6 cellular contexts compared by ENCODE assay signal in the genomic region with DNA sequence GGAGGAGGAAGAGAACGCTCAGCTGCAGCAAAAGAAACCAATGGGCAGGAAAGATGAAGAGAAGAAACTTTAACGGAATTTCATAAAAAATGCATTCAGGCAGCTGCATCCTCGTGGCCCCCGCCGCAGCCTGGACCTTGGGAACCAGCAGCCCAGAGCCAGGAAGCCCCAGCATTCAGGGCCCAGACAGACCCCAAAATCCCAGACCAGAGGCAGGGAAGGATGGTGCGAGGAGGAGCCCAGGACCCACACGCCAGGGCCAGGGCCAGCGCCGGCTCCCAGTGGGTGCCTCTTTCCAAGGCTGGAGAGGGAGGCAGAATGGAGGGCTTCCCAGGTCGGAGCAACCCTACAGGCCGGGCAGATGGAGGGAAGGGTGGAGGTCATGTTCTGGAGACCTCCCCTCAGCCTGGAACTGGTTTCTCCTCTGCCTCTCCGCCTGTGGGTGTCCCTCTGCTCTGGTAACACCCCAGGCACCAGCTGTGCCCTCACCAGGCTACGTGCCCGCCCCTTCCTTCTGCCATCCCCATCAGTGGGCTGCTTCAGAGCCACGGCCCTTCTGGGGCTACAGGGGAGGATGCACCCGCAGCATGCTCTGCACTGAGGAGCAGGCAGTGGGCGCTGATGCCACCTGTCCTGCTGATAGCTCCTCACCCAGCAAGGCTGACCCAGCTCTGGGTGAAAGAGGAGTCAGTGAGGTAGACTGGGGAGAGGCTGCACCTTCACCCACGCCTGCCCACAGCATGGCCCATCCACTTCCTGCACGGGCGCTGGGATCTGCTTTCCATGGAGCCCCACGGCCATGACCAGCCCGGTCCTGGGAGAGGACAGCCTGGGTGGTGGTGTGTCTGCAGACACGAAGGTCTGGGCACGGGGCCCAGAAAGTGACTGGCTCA.
DNase-seq lines count a peak whose midpoint lies in the region; ATAC-seq and TF ChIP-seq lines count a peak whose summit lies in the region.

No MANE protein-coding gene starts in this region.

- H3K27ac ChIP-seq in layer of hippocampus (ENCODE audit: low read depth, low read length): peak overlapping the region; percentile 77

- in situ Hi-C loops in GM13977 (cut with MboI; ENCODE audit: low pct_unique_long_range_greater_than_20kb, low sequenced_read_pairs, unreplicated experiment): loop anchor here (10.0 kb wide), 1 partner anchor 143 kb away; no protein-coding TSS in a partner anchor

- TF ChIP-seq POLR2A in GM19193 (IDR thresholded peaks at IDR 0.05; ENCODE audit: extremely low read depth, insufficient read depth, insufficient read length): peak; percentile 49

- TF ChIP-seq CTCF in GM13977 (IDR thresholded peaks at IDR 0.05; ENCODE audit: extremely low read depth, insufficient read depth, missing control alignments): no peak

- no peak for ATAC-seq in HG03135 (IDR thresholded peaks at IDR 0.05; ENCODE audit: unreplicated experiment)

- H3K27me3 ChIP-seq in layer of hippocampus (ENCODE audit: control insufficient read depth, insufficient read depth, low read length): no peaks in the 10 kb centered on the region

- DNase-seq in activated CD8-positive, alpha-beta memory T cell treated with anti-CD3 and anti-CD28 coated beads, Interleukin-2, amount 50 U/mL, for 48 hours: peak; percentile 70
- no peak for DNase-seq in HuH-7 (ENCODE audit: low spot score)
- no peak for DNase-seq in GM13977 (ENCODE audit: low spot score)
